28 cellular contexts compared by ENCODE assay signal in genomic region chr7:122038904-122039303, GRCh38.
DNase-seq lines count a peak whose midpoint lies in the region; ATAC-seq, FAIRE-seq and TF ChIP-seq lines count a peak whose summit lies in the region.
"Had no signal": no experiment of that assay in that cellular context is flagged by ENCODE, and none has a peak within 500 bp of the region (broad histone marks: within the 10 kb centered on the region; RNA-seq: fewer than 3 reads in every experiment).

No MANE protein-coding gene starts in this region.

- H3K36me3 Mint-ChIP-seq in astrocyte (ENCODE audit: low read depth, unreplicated experiment) = no peaks in the 10 kb centered on the region
- H3K36me3 Mint-ChIP-seq: activated naive CD8-positive, alpha-beta T cell treated with anti-CD3 and anti-CD28 coated beads, Interleukin-2, amount 10 ng/mL, durations not matched to agents 7 days and 5 days; T-cell had no signal

- H3K36me3 ChIP-seq in astrocyte (ENCODE audit: insufficient read depth, low read length) = no peaks in the 10 kb centered on the region
- H3K36me3 ChIP-seq in uterus = no peaks in the 10 kb centered on the region
- no peaks in the 10 kb centered on the region for H3K36me3 ChIP-seq in body of pancreas (replicated peaks in 1 of 2; ENCODE audit: insufficient read depth in 1 of 2, low read depth in 2 of 2)
- H3K36me3 ChIP-seq: cardiac muscle cell, lower lobe of right lung, right lobe of liver, vagina had no signal

- no peak overlapping the region for H2AFZ ChIP-seq in astrocyte (ENCODE audit: low read depth, low read length)

- no peak for ATAC-seq in body of pancreas
- ATAC-seq: activated CD4-positive, CD25-positive, alpha-beta regulatory T cell treated with anti-CD3 and anti-CD28 coated beads, Interleukin-2, amount 50 U/mL, for 24 hours; HepG2; lower lobe of right lung; right lobe of liver; T-cell had no signal

- H3K4me2 ChIP-seq in astrocyte (ENCODE audit: low read length) = peak overlapping the region; percentile 23

- H3K27me3 ChIP-seq in astrocyte (ENCODE audit: insufficient read depth, low read length) = no peaks in the 10 kb centered on the region
- no peaks in the 10 kb centered on the region for H3K27me3 ChIP-seq in uterus
- H3K27me3 ChIP-seq in body of pancreas = no peaks in the 10 kb centered on the region
- H3K27me3 ChIP-seq: cardiac muscle cell, esophagus squamous epithelium, right lobe of liver, testis, vagina had no signal

- H3K4me1 Mint-ChIP-seq in astrocyte (ENCODE audit: low read depth, unreplicated experiment) = peaks cover 9% of the 10 kb centered on the region
- H3K4me1 Mint-ChIP-seq: activated CD4-positive, alpha-beta memory T cell treated with anti-CD3 and anti-CD28 coated beads, Interleukin-2, amount 10 ng/mL, durations not matched to agents 7 days and 5 days; activated naive CD8-positive, alpha-beta T cell treated with anti-CD3 and anti-CD28 coated beads, Interleukin-2, amount 10 ng/mL, durations not matched to agents 7 days and 5 days; T-cell had no signal

- no peak overlapping the region for H3K4me3 ChIP-seq in astrocyte (ENCODE audit: insufficient read depth, low read depth, low read length)
- no peak overlapping the region for H3K4me3 ChIP-seq in uterus
- no peak overlapping the region for H3K4me3 ChIP-seq in body of pancreas
- H3K4me3 ChIP-seq: cardiac muscle cell, esophagus squamous epithelium, lower lobe of right lung, right lobe of liver, testis, vagina had no signal

- TF ChIP-seq CTCF in astrocyte (IDR thresholded peaks at IDR 0.05; ENCODE audit: insufficient read depth, low read depth, low read length) (no peak), uterus (IDR thresholded peaks at IDR 0.05) (no peak), body of pancreas (IDR thresholded peaks at IDR 0.05) (no peak)

- DNase-seq in ELR (ENCODE audit: low read depth) = peak; percentile 60
- peak; percentile 8 for DNase-seq in HS-5 (ENCODE audit: low read depth)
- DNase-seq in astrocyte (ENCODE audit: low read depth) = peak; percentile 53
- DNase-seq in iris pigment epithelial cell (ENCODE audit: low read depth) = peak; percentile 20
- no peak for DNase-seq in uterus
- no peak for DNase-seq in activated CD4-positive, alpha-beta T cell treated with anti-CD3 and anti-CD28 coated beads, Interleukin-2, amount 50 U/mL, for 4 hours
- no peak for DNase-seq in hippocampal formation (lab: John Stamatoyannopoulos, UW)
- no peak for DNase-seq in body of pancreas
- DNase-seq: ACHN; activated CD4-positive, alpha-beta memory T cell treated with anti-CD3 and anti-CD28 coated beads, Interleukin-2, amount 10 ng/mL, durations not matched to agents 7 days and 5 days; activated effector memory CD4-positive, alpha-beta T cell treated with Interleukin-2 at 50 U/mL for 16 hours; activated naive CD8-positive, alpha-beta T cell treated with anti-CD3 and anti-CD28 coated beads, Interleukin-2, amount 10 ng/mL, durations not matched to agents 7 days and 5 days; cortex of kidney; endodermal cell; esophagus squamous epithelium; lower lobe of right lung; NCI-H1092 treated with DMSO at 0.1 percent for 48 hours; NCI-H1930; right lobe of liver; Right ventricle myocardium superior; stimulated activated naive CD4-positive, alpha-beta T cell treated with Interleukin-2 at 50 U/mL for 16 hours; T-cell; testis had no signal

- H3K27ac Mint-ChIP-seq in astrocyte (ENCODE audit: unreplicated experiment) = no peak overlapping the region
- H3K27ac Mint-ChIP-seq: activated CD4-positive, alpha-beta memory T cell treated with anti-CD3 and anti-CD28 coated beads, Interleukin-2, amount 10 ng/mL, durations not matched to agents 7 days and 5 days; activated naive CD8-positive, alpha-beta T cell treated with anti-CD3 and anti-CD28 coated beads, Interleukin-2, amount 10 ng/mL, durations not matched to agents 7 days and 5 days; endodermal cell; T-cell had no signal

- no peaks in the 10 kb centered on the region for H3K79me2 ChIP-seq in astrocyte (ENCODE audit: insufficient read depth, low read length)

- H3K9me3 ChIP-seq in astrocyte (ENCODE audit: insufficient read depth, low read depth, low read length) (no peaks in the 10 kb centered on the region), uterus (no peaks in the 10 kb centered on the region), body of pancreas (no peaks in the 10 kb centered on the region)
- H3K9me3 ChIP-seq: esophagus squamous epithelium, lower lobe of right lung, right lobe of liver, testis, vagina had no signal

- no peaks in the 10 kb centered on the region for H3K9me3 Mint-ChIP-seq in astrocyte (ENCODE audit: unreplicated experiment)
- H3K9me3 Mint-ChIP-seq: activated naive CD8-positive, alpha-beta T cell treated with anti-CD3 and anti-CD28 coated beads, Interleukin-2, amount 10 ng/mL, durations not matched to agents 7 days and 5 days; endodermal cell had no signal

- no peak overlapping the region for H3K9ac ChIP-seq in astrocyte (ENCODE audit: low read length)

- H3K27ac ChIP-seq in astrocyte (ENCODE audit: low read depth, low read length) (peak overlapping the region; percentile 16), uterus (no peak overlapping the region), body of pancreas (no peak overlapping the region)
- H3K27ac ChIP-seq: cardiac muscle cell, esophagus squamous epithelium, lower lobe of right lung, right lobe of liver, testis, vagina had no signal

- TF ChIP-seq POLR2A in uterus (IDR thresholded peaks at IDR 0.05) = no peak
- no peak for TF ChIP-seq POLR2A in body of pancreas (IDR thresholded peaks at IDR 0.05)

- FAIRE-seq in astrocyte (lab: Jason Lieb, UNC) = no peak
- FAIRE-seq: H1, HepG2 had no signal

- no peaks in the 10 kb centered on the region for H3K27me3 Mint-ChIP-seq in astrocyte (ENCODE audit: low read depth, unreplicated experiment)
- H3K27me3 Mint-ChIP-seq: activated CD4-positive, alpha-beta memory T cell treated with anti-CD3 and anti-CD28 coated beads, Interleukin-2, amount 10 ng/mL, durations not matched to agents 7 days and 5 days had no signal

- intact Hi-C loops in uterus (cut with DNase I; ENCODE audit: low total_unique reads) (no loop called here), body of pancreas (cut with DNase I) (no loop called here)

- no peaks in the 10 kb centered on the region for H4K20me1 ChIP-seq in astrocyte (ENCODE audit: insufficient read depth, low read length)

- WGBS in body of pancreas, 2 donors = 76% methylated on average over 3 of the region's 3 CpGs

- no peak overlapping the region for H3K4me3 Mint-ChIP-seq in astrocyte (ENCODE audit: unreplicated experiment)
- H3K4me3 Mint-ChIP-seq: activated CD4-positive, alpha-beta memory T cell treated with anti-CD3 and anti-CD28 coated beads, Interleukin-2, amount 10 ng/mL, durations not matched to agents 7 days and 5 days; activated naive CD8-positive, alpha-beta T cell treated with anti-CD3 and anti-CD28 coated beads, Interleukin-2, amount 10 ng/mL, durations not matched to agents 7 days and 5 days; endodermal cell; T-cell had no signal

- H3K4me1 ChIP-seq in astrocyte (ENCODE audit: insufficient read depth, low read length) (no peaks in the 10 kb centered on the region), uterus (no peaks in the 10 kb centered on the region), body of pancreas (no peaks in the 10 kb centered on the region)
- H3K4me1 ChIP-seq: lower lobe of right lung, right lobe of liver, testis, vagina had no signal

Comparison
In these comparisons a context has a peak if more than half of its experiments do, and no peak if none do; other contexts are left out.
1. DNase-seq: peak in ELR (single experiment), HS-5 (single experiment), astrocyte (single experiment) and iris pigment epithelial cell (single experiment); none in uterus (0 of 2), activated CD4-positive, alpha-beta T cell treated with anti-CD3 and anti-CD28 coated beads, Interleukin-2, amount 50 U/mL, for 4 hours (0 of 2), hippocampal formation (0 of 2) and body of pancreas (0 of 4).